Comparison of ENCODE assay signal across 8 cellular contexts in genomic region chr17:45131294-45131615, GRCh38. TPM values are rescaled to one million over a fixed set of nuclear protein-coding genes. Genes with fewer than 3 reads are reported as not detected.
DNase-seq lines count a peak whose midpoint lies in the region; ATAC-seq and TF ChIP-seq lines count a peak whose summit lies in the region.

No MANE protein-coding gene starts in this region.

- H2BK120ac ChIP-seq in IMR-90 (ENCODE audit: low read depth, low read length), result peak overlapping the region; percentile 19; the same call in 1 of the 2 replicates

- peak overlapping the region; percentile 65 for H3K9ac ChIP-seq in IMR-90 (ENCODE audit: low read depth, low read length)
- peak overlapping the region; percentile 77 to 98 for H3K9ac ChIP-seq in colonic mucosa (ENCODE audit: low read depth in 2 of 2, low read length in 2 of 2)

- peak overlapping the region; percentile 52 for H2BK20ac ChIP-seq in IMR-90 (ENCODE audit: low read depth, low read length)

- H3K36me3 ChIP-seq in IMR-90 (ENCODE audit: control insufficient read depth, insufficient read depth, low read length) (no peaks in the 10 kb centered on the region), colonic mucosa (no peaks in the 10 kb centered on the region)

- CTCF ChIA-PET in IMR-90 (lab: Yijun Ruan, JAX), result interaction anchor here (0.6 to 1.6 kb wide), 2 partner anchors 20 to 67 kb away, joined by 3 read pairs; no protein-coding TSS in a partner anchor

- H3K27me3 ChIP-seq in IMR-90 (ENCODE audit: control insufficient read depth, insufficient read depth, low read length), result no peaks in the 10 kb centered on the region
- no peaks in the 10 kb centered on the region for H3K27me3 ChIP-seq in colonic mucosa

- no TSS peak for BruUV-seq in IMR-90 (replicated peaks; lab: Mats Ljungman, UMichigan)

- intact Hi-C loops in IMR-90 (cut with micrococcal nuclease) (loop anchor here (5.0 kb wide), 2 partner anchors 79 to 721 kb away; partner anchors contain the start of gene DCAKD), colonic mucosa (cut with DNase I) (loop anchor here (5.0 kb wide), 1 partner anchor 34 kb away; no protein-coding TSS in a partner anchor)

- dilution Hi-C loops in IMR-90 (cut with HindIII; ENCODE audit: low sequenced_read_pairs, unreplicated experiment), result no loop called here

- no peak for TF ChIP-seq CTCF in AG10803 (conservative IDR thresholded peaks at IDR 0.05; ENCODE audit: low read length)
- no peak for TF ChIP-seq CTCF in IMR-90 (conservative IDR thresholded peaks at IDR 0.05; ENCODE audit: low read depth, low read length)
- no peak for TF ChIP-seq CTCF in colonic mucosa (IDR thresholded peaks at IDR 0.05)

- peak overlapping the region; percentile 38 for H3K14ac ChIP-seq in IMR-90 (replicated peaks; ENCODE audit: low read depth, low read length)

- POLR2A ChIA-PET in IMR-90 (lab: Charles Lee; ENCODE audit: unreplicated experiment), result no interaction called here
- POLR2A ChIA-PET in naive thymus-derived CD8-positive, alpha-beta T cell (lab: Charles Lee), result interaction anchor here (7.2 kb wide), 1 partner anchor 17 kb away, joined by 195 read pairs; the partner anchor contains the start of gene HEXIM1

- peak overlapping the region in 9 of 10 donors; percentile 42 to 84 (median 68) for H3K4me3 Mint-ChIP-seq in naive thymus-derived CD8-positive, alpha-beta T cell

- peaks cover 9% of the 10 kb centered on the region; the same call in 1 of the 2 replicates for H4K20me1 ChIP-seq in IMR-90 (ENCODE audit: insufficient read depth, low read length)

- peaks cover 9 to 19% (median 14%) of the 10 kb centered on the region in 4 donors for H3K4me1 Mint-ChIP-seq in naive thymus-derived CD8-positive, alpha-beta T cell

- no peak for TF ChIP-seq RAD21 in IMR-90 (IDR thresholded peaks at IDR 0.05; ENCODE audit: low read length)

- H3K27ac ChIP-seq in IMR-90 (ENCODE audit: insufficient read depth, low read length) (peak overlapping the region; percentile 70), colonic mucosa (peak overlapping the region; percentile 90)

- peak overlapping the region; percentile 84 for H2AK9ac ChIP-seq in IMR-90 (replicated peaks; ENCODE audit: low read depth, low read length, poor library complexity)

- H3K4me3 ChIP-seq in AG10803 (ENCODE audit: low read length) (peak overlapping the region; percentile 86), IMR-90 (ENCODE audit: insufficient read depth, low read depth, low read length) (peak overlapping the region; percentile 84), colonic mucosa (peak overlapping the region; percentile 97)

- H3K79me1 ChIP-seq in IMR-90 (ENCODE audit: low read depth in 1 of 2, low read length in 2 of 2), result peaks cover 34 to 63% of the 10 kb centered on the region in 2 experiments

- ATAC-seq in IMR-90 (ENCODE audit: low read depth), result no peak
- no peak for ATAC-seq in naive thymus-derived CD8-positive, alpha-beta T cell

- H3K23ac ChIP-seq in IMR-90 (ENCODE audit: low read depth, low read length), result peak overlapping the region; percentile 90

- H3K56ac ChIP-seq in IMR-90 (ENCODE audit: extremely low read depth, insufficient read depth, low read length), result no peak overlapping the region

- peak overlapping the region; percentile 1; the same call in 1 of the 2 replicates for H4K5ac ChIP-seq in IMR-90 (ENCODE audit: low read depth, low read length)

- in situ Hi-C loops in IMR-90 (cut with MboI; ENCODE audit: low sequenced_read_pairs), result no loop called here

- H3K4me1 ChIP-seq in IMR-90 (ENCODE audit: control insufficient read depth, insufficient read depth, low read length), result peaks cover 40% of the 10 kb centered on the region
- peaks cover 19% of the 10 kb centered on the region for H3K4me1 ChIP-seq in colonic mucosa

- no peaks in the 10 kb centered on the region for H3K9me3 Mint-ChIP-seq in naive thymus-derived CD8-positive, alpha-beta T cell

- H3K36me3 Mint-ChIP-seq in naive thymus-derived CD8-positive, alpha-beta T cell, result no peaks in the 10 kb centered on the region

- peaks cover 26% of the 10 kb centered on the region for H3K9me1 ChIP-seq in IMR-90 (ENCODE audit: insufficient read depth, low read length)

- peak overlapping the region; percentile 90 for H2AK5ac ChIP-seq in IMR-90 (ENCODE audit: low read depth, low read length)

- H3K27ac Mint-ChIP-seq in naive thymus-derived CD8-positive, alpha-beta T cell, result peak overlapping the region in 5 of 10 donors; percentile 15 to 57 (median 49)

- H3K9me3 ChIP-seq in IMR-90 (ENCODE audit: control insufficient read depth, insufficient read depth, low read length) (no peaks in the 10 kb centered on the region), colonic mucosa (no peaks in the 10 kb centered on the region)

- H2AFZ ChIP-seq in IMR-90 (replicated peaks; ENCODE audit: low read length, poor library complexity), result peak overlapping the region; percentile 86

- peak overlapping the region; percentile 94 for H3K4me2 ChIP-seq in IMR-90 (ENCODE audit: low read depth, low read length)

- 100% methylated on average over 3 of the region's 9 CpGs; no CpG with 5 or more reads in 1 of the 2 experiments for WGBS in IMR-90 (ENCODE audit: extremely low coverage in 2 of 2, insufficient read length in 1 of 2), 2 experiments

- DNase-seq in AG10803 (ENCODE audit: low read depth) (no peak), IMR-90 (no peak), colonic mucosa (no peak), HT-29 (ENCODE audit: low spot score) (no peak), SK-N-DZ (ENCODE audit: low spot score) (no peak), epidermal melanocyte (ENCODE audit: insufficient read length, low spot score) (no peak)
- DNase-seq in naive thymus-derived CD8-positive, alpha-beta T cell, result peak in 1 of 10 donors; percentile 52
- no peak for DNase-seq in effector CD4-positive, alpha-beta T cell

- H2BK15ac ChIP-seq in IMR-90 (ENCODE audit: low read depth, low read length), result 0 out of 3 replicates have a peak overlapping the region, but pooled peaks have one; percentile 44

- peaks cover 0 to 3% (median 3%) of the 10 kb centered on the region in 5 donors for H3K27me3 Mint-ChIP-seq in naive thymus-derived CD8-positive, alpha-beta T cell

- no peak for TF ChIP-seq POLR2A in IMR-90 (IDR thresholded peaks at IDR 0.05; ENCODE audit: low read depth, low read length)

- peak overlapping the region; percentile 84 for H3K4ac ChIP-seq in IMR-90 (ENCODE audit: low read depth, low read length)

- H3K18ac ChIP-seq in IMR-90 (ENCODE audit: low read depth, low read length), result no peak overlapping the region

- H4K8ac ChIP-seq in IMR-90 (ENCODE audit: low read depth in 2 of 2, low read length in 2 of 2), result peak overlapping the region; percentile 7 to 21; a peak in 1 of 4 replicates

- H4K91ac ChIP-seq in IMR-90 (ENCODE audit: insufficient read depth, low read depth, low read length), result 0 out of 2 replicates have a peak overlapping the region, but pooled peaks have one; percentile 55

- peak overlapping the region; percentile 10 for H2BK5ac ChIP-seq in IMR-90 (ENCODE audit: low read depth, low read length, poor library complexity, severe bottlenecking)

RNA-seq across cellular contexts. Expression of gene PLCD3, which starts 1.1 kb away (rescaled TPM):
- total RNA-seq in IMR-90 (2012; rRNA removed), result 5.3 and 5.6 TPM in 2 replicates
- polyA plus RNA-seq in IMR-90 (2012; rRNA removed), result 36.6 and 39.0 TPM in 2 replicates
- polyA plus RNA-seq in IMR-90 (2012; cell fraction: cytosol; rRNA removed), result 14.8 and 45.8 TPM in 2 replicates
- 35.9 and 73.0 TPM in 2 replicates for polyA plus RNA-seq in IMR-90 (2012; cell fraction: nucleus; rRNA removed; ENCODE audit: low replicate concordance)
- 100 to 1,000 TPM; 300 to 312 TPM for total RNA-seq in colonic mucosa
- total RNA-seq in naive thymus-derived CD8-positive, alpha-beta T cell, result 1 to 10 TPM; 1.6 to 4.0 TPM
- polyA plus RNA-seq in naive thymus-derived CD8-positive, alpha-beta T cell, result under 1 TPM; 0.35 to 0.65 (median 0.56) TPM
- total RNA-seq in HT-29 (2014; rRNA removed; shearing (Covaris generic)), result 130 and 142 TPM in 2 replicates
- polyA plus RNA-seq in SK-N-DZ (2014; cell fraction: cytosol; rRNA removed), result 14.7 and 16.2 TPM in 2 replicates
- polyA plus RNA-seq in SK-N-DZ (2014; cell fraction: nucleus; rRNA removed), result 17.1 and 17.3 TPM in 2 replicates

RNA-seq across cellular contexts. Expression of gene ACBD4, which starts 4.2 kb away (rescaled TPM):
- total RNA-seq in IMR-90 (2012; rRNA removed), result 1.7 and 2.3 TPM in 2 replicates
- polyA plus RNA-seq in IMR-90 (2012; rRNA removed), result 5.7 and 6.1 TPM in 2 replicates
- polyA plus RNA-seq in IMR-90 (2012; cell fraction: cytosol; rRNA removed), result 4.5 and 5.5 TPM in 2 replicates
- polyA plus RNA-seq in IMR-90 (2012; cell fraction: nucleus; rRNA removed; ENCODE audit: low replicate concordance), result 29.9 and 39.6 TPM in 2 replicates
- 10 to 100 TPM; 13.0 to 16.6 TPM for total RNA-seq in colonic mucosa
- 10 to 100 TPM; 39.4 to 48.5 TPM for total RNA-seq in naive thymus-derived CD8-positive, alpha-beta T cell
- polyA plus RNA-seq in naive thymus-derived CD8-positive, alpha-beta T cell, result 10 to 100 TPM; 10.5 to 17.4 (median 11.7) TPM
- total RNA-seq in HT-29 (2014; rRNA removed; shearing (Covaris generic)), result 12.0 and 12.3 TPM in 2 replicates
- 6.4 TPM in 2 replicates for polyA plus RNA-seq in SK-N-DZ (2014; cell fraction: cytosol; rRNA removed)
- polyA plus RNA-seq in SK-N-DZ (2014; cell fraction: nucleus; rRNA removed), result 21.1 and 23.7 TPM in 2 replicates

RNA-seq across cellular contexts. Expression of gene HEXIM1, which starts 17.0 kb away (rescaled TPM):
- 5.9 and 8.6 TPM in 2 replicates for total RNA-seq in IMR-90 (2012; rRNA removed)
- 14.5 TPM in 2 replicates for polyA plus RNA-seq in IMR-90 (2012; rRNA removed)
- polyA plus RNA-seq in IMR-90 (2012; cell fraction: cytosol; rRNA removed), result 13.5 and 13.8 TPM in 2 replicates
- 8.5 and 12.5 TPM in 2 replicates for polyA plus RNA-seq in IMR-90 (2012; cell fraction: nucleus; rRNA removed; ENCODE audit: low replicate concordance)
- total RNA-seq in colonic mucosa, result 10 to 100 TPM; 37.0 to 38.4 TPM
- 10 to 100 TPM; 34.3 to 35.1 TPM for total RNA-seq in naive thymus-derived CD8-positive, alpha-beta T cell
- 1 to 10 TPM; 4.9 to 6.8 (median 5.4) TPM for polyA plus RNA-seq in naive thymus-derived CD8-positive, alpha-beta T cell
- 9.4 and 9.6 TPM in 2 replicates for total RNA-seq in HT-29 (2014; rRNA removed; shearing (Covaris generic))
- 1.4 TPM in 2 replicates for polyA plus RNA-seq in SK-N-DZ (2014; cell fraction: cytosol; rRNA removed)
- 0.97 and 2.7 TPM in 2 replicates for polyA plus RNA-seq in SK-N-DZ (2014; cell fraction: nucleus; rRNA removed)

RNA-seq across cellular contexts. Expression of gene HEXIM2, which starts 30.4 kb away (rescaled TPM):
- 5.6 and 6.1 TPM in 2 replicates for total RNA-seq in IMR-90 (2012; rRNA removed)
- polyA plus RNA-seq in IMR-90 (2012; rRNA removed), result 4.5 TPM in 2 replicates
- 5.2 and 10.6 TPM in 2 replicates for polyA plus RNA-seq in IMR-90 (2012; cell fraction: cytosol; rRNA removed)
- 2.9 and 6.9 TPM in 2 replicates for polyA plus RNA-seq in IMR-90 (2012; cell fraction: nucleus; rRNA removed; ENCODE audit: low replicate concordance)
- total RNA-seq in colonic mucosa, result 1 to 10 TPM; 7.2 to 8.1 TPM
- 1 to 10 TPM; 3.4 to 4.4 TPM for total RNA-seq in naive thymus-derived CD8-positive, alpha-beta T cell
- polyA plus RNA-seq in naive thymus-derived CD8-positive, alpha-beta T cell, result 1 to 10 TPM; 2.6 to 3.6 (median 3.3) TPM
- total RNA-seq in HT-29 (2014; rRNA removed; shearing (Covaris generic)), result 9.0 and 9.5 TPM in 2 replicates
- polyA plus RNA-seq in SK-N-DZ (2014; cell fraction: cytosol; rRNA removed), result 9.7 and 10.2 TPM in 2 replicates
- 7.2 and 8.5 TPM in 2 replicates for polyA plus RNA-seq in SK-N-DZ (2014; cell fraction: nucleus; rRNA removed)

Comparison
In these comparisons a context has a peak if more than half of its experiments do, and no peak if none do; other contexts are left out.
1. RNA of gene PLCD3, which starts 1.1 kb away (total RNA-seq): 300 to 312 TPM in colonic mucosa and 130 to 142 TPM in HT-29; 5.3 to 5.6 TPM in IMR-90 and 1.6 to 4.0 TPM in naive thymus-derived CD8-positive, alpha-beta T cell; every median in the first group is over 10 times any median in the second.
2. Peak in every context shown above with its lines, with median percentiles within 50 percentile points of each other: H3K4me3 ChIP-seq.